1 cellular context compared by ENCODE assay signal in genomic region chr10:88082806-88083596, GRCh38.
TF ChIP-seq lines count a peak whose summit lies in the region.

No MANE protein-coding gene starts in this region.

TF ChIP-seq in HepG2, 621 proteins besides CTCF, POLR2A, EP300 and RAD21 (continued from another document):
- TF ChIP-seq ZNF280B (CRISPR knock-in tag; IDR thresholded peaks at IDR 0.05; ENCODE audit: borderline replicate concordance) (no peak), ZNF556 (CRISPR knock-in tag; IDR thresholded peaks at IDR 0.05; ENCODE audit: borderline replicate concordance) (no peak)
